8 cellular contexts compared by ENCODE assay signal in the genomic region with DNA sequence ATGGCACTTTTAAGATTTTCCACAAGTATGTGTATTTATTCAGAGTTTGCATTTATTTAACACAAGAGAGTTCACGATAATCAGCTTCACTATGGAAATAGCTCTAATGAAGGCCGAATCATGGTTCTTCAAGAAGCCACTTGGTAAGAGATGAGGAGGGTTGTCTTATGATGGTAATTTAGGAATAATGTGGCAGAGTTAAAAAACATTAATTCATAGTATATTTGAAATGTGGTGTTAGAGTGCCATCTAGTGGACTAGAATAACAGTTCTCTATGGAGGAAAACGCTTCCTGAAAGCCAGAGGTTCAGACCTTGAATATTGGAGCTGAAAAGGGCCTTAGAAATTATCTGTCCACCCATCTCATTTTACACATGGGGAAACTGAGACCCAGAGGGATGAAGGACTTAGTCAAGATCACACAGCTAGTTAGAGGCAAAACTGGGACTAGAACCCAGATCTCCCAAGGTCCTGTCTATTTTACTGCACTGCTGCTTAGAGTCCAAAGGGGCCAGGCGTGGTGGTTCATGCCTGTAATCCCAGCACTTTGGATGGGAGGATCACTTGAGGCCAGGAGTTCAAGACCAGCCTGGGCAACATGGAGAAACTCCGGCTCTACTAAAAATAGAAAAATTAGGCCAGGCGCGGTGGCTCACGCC. TPM values are rescaled to one million over a fixed set of nuclear protein-coding genes. Genes with fewer than 3 reads are reported as not detected.
A peak's percentile ranks its signal among the peaks of the same experiment; 100 is the strongest.
DNase-seq lines count a peak whose midpoint lies in the region; ATAC-seq and TF ChIP-seq lines count a peak whose summit lies in the region.

No MANE protein-coding gene starts in this region.

- in situ Hi-C loops in astrocyte of the spinal cord (cut with HindIII; ENCODE audit: low sequenced_read_pairs), result no loop called here

- H3K9me3 ChIP-seq in AG04450 (ENCODE audit: control insufficient read depth, insufficient read depth, low read length) (no peaks in the 10 kb centered on the region), suprapubic skin (no peaks in the 10 kb centered on the region)

- DNase-seq in AG04450 (ENCODE audit: low read depth, low spot score), result no peak
- peak; percentile 35 for DNase-seq in NCI-H2227 treated with DMSO at 0.1 percent for 48 hours (lab: John Stamatoyannopoulos, UW)
- peak; percentile 68 for DNase-seq in astrocyte of the spinal cord (ENCODE audit: low read depth, low spot score)
- peak; percentile 45 for DNase-seq in iris pigment epithelial cell (ENCODE audit: low read depth)
- no peak for DNase-seq in suprapubic skin (ENCODE audit: low spot score in 2 of 2)
- no peak for DNase-seq in activated naive CD4-positive, alpha-beta T cell treated with anti-CD3 and anti-CD28 coated beads, Interleukin-2, amount 50 U/mL, for 16 hours

- TF ChIP-seq EP300 in suprapubic skin (IDR thresholded peaks at IDR 0.05), result no peak

- H3K27ac ChIP-seq in AG04450 (ENCODE audit: low read depth, low read length), result no peak overlapping the region
- H3K27ac ChIP-seq in suprapubic skin, result no peak overlapping the region

- WGBS in suprapubic skin, result 68% methylated on average over 8 of the region's 8 CpGs

- TF ChIP-seq CTCF in AG04450 (IDR thresholded peaks at IDR 0.05; ENCODE audit: low read depth, low read length), result peak; percentile 67
- peak; percentile 52; the same call in 2 of the 3 replicates for TF ChIP-seq CTCF in GM12872 (IDR thresholded peaks at IDR 0.05; ENCODE audit: insufficient read depth, low read depth, low read length)
- TF ChIP-seq CTCF in astrocyte of the spinal cord (IDR thresholded peaks at IDR 0.05; ENCODE audit: low read depth, low read length), result peak; percentile 43
- TF ChIP-seq CTCF in suprapubic skin (IDR thresholded peaks at IDR 0.05), result peak; percentile 33 to 59

- H3K27me3 ChIP-seq in AG04450 (ENCODE audit: control insufficient read depth, insufficient read depth, low read length) (no peaks in the 10 kb centered on the region), suprapubic skin (no peaks in the 10 kb centered on the region)

- TF ChIP-seq POLR2A in suprapubic skin (IDR thresholded peaks at IDR 0.05), result no peak

- CTCF ChIA-PET in AG04450 (lab: Charles Lee), result interaction anchor here (0.5 to 3.5 kb wide), 35 partner anchors 9 to 674 kb away, joined by 3 to 45 read pairs (median 4); partner anchors contain the start of gene KPNB1

- no peak overlapping the region for H3K4me3 ChIP-seq in AG04450 (ENCODE audit: low read depth, low read length)
- H3K4me3 ChIP-seq in astrocyte of the spinal cord (ENCODE audit: low read depth, low read length), result no peak overlapping the region
- H3K4me3 ChIP-seq in suprapubic skin, result no peak overlapping the region

- POLR2A ChIA-PET in AG04450 (lab: Yijun Ruan, JAX), result interaction anchor here (0.7 to 1.3 kb wide), 2 partner anchors 8 to 34 kb away, joined by 4 to 6 read pairs; partner anchors contain the start of gene KPNB1

- H3K36me3 ChIP-seq in suprapubic skin, result peaks cover 75% of the 10 kb centered on the region

- H3K4me1 ChIP-seq in suprapubic skin, result no peaks in the 10 kb centered on the region

- no peak for ATAC-seq in HG03354 (IDR thresholded peaks at IDR 0.05; ENCODE audit: poor library complexity, severe bottlenecking, unreplicated experiment)

RNA-seq across cellular contexts. Expression of gene KPNB1, which starts 33.8 kb away (rescaled TPM):
- 207 and 212 TPM in 2 replicates for polyA plus RNA-seq in AG04450 (2011; rRNA removed)
- 250 and 270 TPM in 2 replicates for polyA minus RNA-seq in AG04450 (2011; rRNA and poly(A)+ RNA removed)
- 100 to 1,000 TPM; 100 to 162 (median 139) TPM for total RNA-seq in suprapubic skin

Comparison
In these comparisons a context has a peak if more than half of its experiments do, and no peak if none do; other contexts are left out.
1. DNase-seq: peak in NCI-H2227 treated with DMSO at 0.1 percent for 48 hours (single experiment), astrocyte of the spinal cord (single experiment) and iris pigment epithelial cell (single experiment); none in AG04450 (single experiment), suprapubic skin (0 of 2) and activated naive CD4-positive, alpha-beta T cell treated with anti-CD3 and anti-CD28 coated beads, Interleukin-2, amount 50 U/mL, for 16 hours (single experiment).
2. Peak in every context shown above with its lines, with median percentiles within 50 percentile points of each other: CTCF ChIP-seq.